8 cellular contexts compared by ENCODE assay signal in the genomic region with DNA sequence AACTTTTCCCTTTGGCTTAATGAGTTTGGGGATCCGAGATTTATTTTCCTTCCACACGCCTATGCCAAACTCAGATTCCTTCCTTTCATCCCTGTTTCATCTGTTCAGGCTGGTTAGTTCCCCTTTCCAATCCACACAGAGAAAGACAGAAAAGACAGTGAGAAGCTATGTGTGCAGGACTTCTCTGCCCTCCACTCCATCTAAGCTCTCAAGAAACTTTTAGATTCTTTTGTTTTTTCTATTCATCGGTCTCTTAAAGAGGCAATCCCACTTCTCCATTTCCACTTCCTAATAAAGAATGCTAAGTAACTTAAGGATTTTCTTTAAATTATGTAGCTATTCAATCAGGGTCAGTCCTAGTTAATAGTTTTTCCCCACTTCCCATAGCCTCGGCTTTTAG. TPM values are rescaled to one million over a fixed set of nuclear protein-coding genes. Genes with fewer than 3 reads are reported as not detected.
DNase-seq lines count a peak whose midpoint lies in the region; ATAC-seq and TF ChIP-seq lines count a peak whose summit lies in the region.

No MANE protein-coding gene starts in this region.

- H3K27ac Mint-ChIP-seq in natural killer cell: peak overlapping the region; percentile 92 to 94

- H3K4me3 ChIP-seq in BLaER1 (peak overlapping the region; percentile 85), MM.1S (ENCODE audit: low read length) (peak overlapping the region; percentile 81)

- H3K4me1 ChIP-seq in BLaER1 (peaks cover 40% of the 10 kb centered on the region), MM.1S (ENCODE audit: low read length) (peaks cover 14% of the 10 kb centered on the region; the same call in 1 of the 2 replicates)

- ATAC-seq in natural killer cell: no peak

- TF ChIP-seq CTCF in MM.1S (IDR thresholded peaks at IDR 0.05; ENCODE audit: low read length) (no peak), natural killer cell (IDR thresholded peaks at IDR 0.05) (no peak)

- H3F3A ChIP-seq in MM.1S (ENCODE audit: insufficient read depth, low read length): no peaks in the 10 kb centered on the region

- peak overlapping the region; percentile 97 for H2AFZ ChIP-seq in MM.1S (ENCODE audit: low read length)

- H3K27ac ChIP-seq in BLaER1: no peak overlapping the region
- H3K27ac ChIP-seq in MM.1S (ENCODE audit: low read length): no peak overlapping the region
- peak overlapping the region; percentile 84 for H3K27ac ChIP-seq in cingulate gyrus (ENCODE audit: low read depth, low read length)

- DNase-seq in MM.1S: no peak
- no peak for DNase-seq in natural killer cell
- DNase-seq in stimulated activated CD8-positive, alpha-beta memory T cell treated with anti-CD3 and anti-CD28 coated beads, Interleukin-4, amount 100 ng/mL, for 48 hours: no peak
- no peak for DNase-seq in activated CD4-positive, CD25-positive, alpha-beta regulatory T cell (lab: John Stamatoyannopoulos, UW)
- DNase-seq in middle frontal gyrus (ENCODE audit: extremely low spot score, low spot score): no peak
- DNase-seq in COLO668 (lab: John Stamatoyannopoulos, UW; ENCODE audit: unreplicated experiment): no peak

- H3K9me3 Mint-ChIP-seq in natural killer cell: no peaks in the 10 kb centered on the region

- peaks cover 35 to 41% of the 10 kb centered on the region in 2 donors for H3K4me1 Mint-ChIP-seq in natural killer cell

- H4K20me1 ChIP-seq in BLaER1 (peaks cover 31% of the 10 kb centered on the region), MM.1S (ENCODE audit: insufficient read depth, low read length) (no peaks in the 10 kb centered on the region)

- H3K9me3 ChIP-seq in BLaER1 (no peaks in the 10 kb centered on the region), MM.1S (replicated peaks; ENCODE audit: insufficient read depth, low read length) (no peaks in the 10 kb centered on the region)

- no peaks in the 10 kb centered on the region for H3K36me3 Mint-ChIP-seq in natural killer cell

- H3K36me3 ChIP-seq in BLaER1: peaks cover 5% of the 10 kb centered on the region; the same call in 1 of the 2 replicates
- H3K36me3 ChIP-seq in MM.1S (replicated peaks; ENCODE audit: insufficient read depth, low read length): no peaks in the 10 kb centered on the region; the same call in 1 of the 2 replicates

- H3K79me2 ChIP-seq in MM.1S (ENCODE audit: low read length): peaks cover 19% of the 10 kb centered on the region

- intact Hi-C loops in natural killer cell (cut with micrococcal nuclease): no loop called here

- H3K27me3 Mint-ChIP-seq in natural killer cell (ENCODE audit: low read depth in 2 of 2): no peaks in the 10 kb centered on the region

- H3K27me3 ChIP-seq in BLaER1 (no peaks in the 10 kb centered on the region), MM.1S (replicated peaks; ENCODE audit: insufficient read depth, low read length) (no peaks in the 10 kb centered on the region)

- peak overlapping the region; percentile 95 for H3K4me2 ChIP-seq in BLaER1
- H3K4me2 ChIP-seq in MM.1S (ENCODE audit: low read depth, low read length): peak overlapping the region; percentile 90

- no peaks in the 10 kb centered on the region for H3K9me2 ChIP-seq in MM.1S (replicated peaks; ENCODE audit: insufficient read depth, low read length)

- peak overlapping the region; percentile 81 for H3K9ac ChIP-seq in BLaER1
- H3K9ac ChIP-seq in MM.1S (ENCODE audit: low read length): peak overlapping the region; percentile 52; the same call in 1 of the 2 replicates

- H3K4me3 Mint-ChIP-seq in natural killer cell: peak overlapping the region; percentile 99

RNA-seq across cellular contexts. Expression of a gene that starts 11.2 kb away (rescaled TPM):
- under 1 TPM; 0.45 to 0.82 (median 0.47) TPM for total RNA-seq in natural killer cell

RNA-seq across cellular contexts. Expression of a gene that starts 11.2 kb away (rescaled TPM):
- total RNA-seq in natural killer cell: 1 to 10 TPM; 2.6 to 3.9 (median 3.7) TPM
